Comparison of ENCODE assay signal across 23 cellular contexts in the genomic region with DNA sequence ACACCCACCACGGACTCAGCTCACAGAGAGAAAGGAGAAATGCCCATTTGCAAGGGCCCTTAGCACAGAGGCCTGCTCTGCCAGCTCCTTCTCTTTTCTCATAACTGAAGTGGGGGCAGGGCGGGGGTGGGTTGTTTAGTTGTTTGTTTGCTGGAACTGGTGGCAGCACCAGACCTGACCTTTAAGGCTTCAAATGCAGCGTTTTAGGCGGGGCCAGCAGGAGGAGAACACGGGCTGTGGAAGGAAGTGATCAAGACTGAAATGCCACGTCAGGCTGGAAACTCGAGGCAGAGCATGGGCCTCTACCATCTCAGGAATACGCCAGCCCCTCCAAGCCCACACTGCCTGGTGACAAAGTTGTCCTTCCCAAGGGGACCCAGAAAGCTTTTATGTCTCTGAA. TPM values are rescaled to one million over a fixed set of nuclear protein-coding genes. Genes with fewer than 3 reads are reported as not detected.
"Had no signal": no experiment of that assay in that cellular context is flagged by ENCODE, and none has a peak within 500 bp of the region (broad histone marks: within the 10 kb centered on the region; RNA-seq: fewer than 3 reads in every experiment).

No MANE protein-coding gene starts in this region.

- H3K36me3 Mint-ChIP-seq: memory B cell; mesothelial cell of epicardium; natural killer cell; stimulated activated naive B cell treated with anti-CD40 and anti-IgM and Interleukin-4, amounts not matched to agents 10 μg/mL and 1 μg/mL and 100 μg/mL, for 72 hours had no signal

- H3K4me3 Mint-ChIP-seq: memory B cell; mesothelial cell of epicardium; natural killer cell; neural crest cell; stimulated activated naive B cell treated with anti-CD40 and anti-IgM and Interleukin-4, amounts not matched to agents 10 μg/mL and 1 μg/mL and 100 μg/mL, for 72 hours; stimulated activated naive CD8-positive, alpha-beta T cell treated with anti-CD3 and anti-CD28 coated beads, Interleukin-15, amount 100 ng/mL, for 72 hours had no signal

- H3K36me3 ChIP-seq: colonic mucosa, esophagus squamous epithelium, gastroesophageal sphincter, left ventricle myocardium inferior, lower lobe of right lung, right lobe of liver, thoracic aorta, transverse colon had no signal

- H3K9me3 Mint-ChIP-seq: mesothelial cell of epicardium; natural killer cell; neural crest cell; stimulated activated naive B cell treated with anti-CD40 and anti-IgM and Interleukin-4, amounts not matched to agents 10 μg/mL and 1 μg/mL and 100 μg/mL, for 72 hours; stimulated activated naive CD8-positive, alpha-beta T cell treated with anti-CD3 and anti-CD28 coated beads, Interleukin-15, amount 100 ng/mL, for 72 hours had no signal

- H3K27ac Mint-ChIP-seq: memory B cell; mesothelial cell of epicardium; natural killer cell; stimulated activated naive B cell treated with anti-CD40 and anti-IgM and Interleukin-4, amounts not matched to agents 10 μg/mL and 1 μg/mL and 100 μg/mL, for 72 hours; stimulated activated naive CD8-positive, alpha-beta T cell treated with anti-CD3 and anti-CD28 coated beads, Interleukin-15, amount 100 ng/mL, for 72 hours had no signal

- DNase-seq: colonic mucosa; dermis blood vessel endothelial cell; esophagus squamous epithelium; foreskin fibroblast; kidney; left cardiac atrium; left ventricle myocardium inferior; lower lobe of right lung; natural killer cell; psoas muscle; retina; right lobe of liver; stimulated activated CD4-positive, alpha-beta T cell treated with anti-CD3 and anti-CD28 coated beads, Interleukin-4, amount 100 ng/mL, for 1 hour; stimulated activated naive B cell treated with anti-CD40 and anti-IgM and Interleukin-4, amounts not matched to agents 10 μg/mL and 1 μg/mL and 100 μg/mL, for 72 hours; stimulated activated naive CD8-positive, alpha-beta T cell treated with anti-CD3 and anti-CD28 coated beads, Interleukin-15, amount 100 ng/mL, for 72 hours; transverse colon had no signal

- FAIRE-seq: kidney had no signal

- H3K4me1 ChIP-seq: colonic mucosa, esophagus squamous epithelium, gastroesophageal sphincter, psoas muscle, right lobe of liver, transverse colon had no signal

- H3K27ac ChIP-seq: colonic mucosa, esophagus squamous epithelium, gastroesophageal sphincter, left ventricle myocardium inferior, lower lobe of right lung, psoas muscle, right lobe of liver, thoracic aorta, transverse colon had no signal

- H3K4me1 Mint-ChIP-seq: memory B cell had no signal

- H3K9me3 ChIP-seq: colonic mucosa, esophagus squamous epithelium, gastroesophageal sphincter, left ventricle myocardium inferior, lower lobe of right lung, psoas muscle, right lobe of liver, thoracic aorta, transverse colon had no signal

- H3K27me3 ChIP-seq: colonic mucosa, right lobe of liver, transverse colon had no signal

- ATAC-seq: gastroesophageal sphincter; left cardiac atrium; lower lobe of right lung; natural killer cell; psoas muscle; right lobe of liver; stimulated activated naive B cell treated with anti-CD40 and anti-IgM and Interleukin-4, amounts not matched to agents 10 μg/mL and 1 μg/mL and 100 μg/mL, for 72 hours; stimulated activated naive CD8-positive, alpha-beta T cell treated with anti-CD3 and anti-CD28 coated beads, Interleukin-15, amount 100 ng/mL, for 72 hours had no signal

- H3K4me3 ChIP-seq: colonic mucosa, esophagus squamous epithelium, gastroesophageal sphincter, left ventricle myocardium inferior, lower lobe of right lung, psoas muscle, right lobe of liver, thoracic aorta, transverse colon had no signal

RNA-seq across cellular contexts. Expression of gene CACNA2D2, which starts 9.3 kb away (rescaled TPM):
- total RNA-seq: dermis blood vessel endothelial cell, epithelial cell of proximal tubule, myocyte had no signal
